ENCODE assay signal across 22 cellular contexts in the genomic region with DNA sequence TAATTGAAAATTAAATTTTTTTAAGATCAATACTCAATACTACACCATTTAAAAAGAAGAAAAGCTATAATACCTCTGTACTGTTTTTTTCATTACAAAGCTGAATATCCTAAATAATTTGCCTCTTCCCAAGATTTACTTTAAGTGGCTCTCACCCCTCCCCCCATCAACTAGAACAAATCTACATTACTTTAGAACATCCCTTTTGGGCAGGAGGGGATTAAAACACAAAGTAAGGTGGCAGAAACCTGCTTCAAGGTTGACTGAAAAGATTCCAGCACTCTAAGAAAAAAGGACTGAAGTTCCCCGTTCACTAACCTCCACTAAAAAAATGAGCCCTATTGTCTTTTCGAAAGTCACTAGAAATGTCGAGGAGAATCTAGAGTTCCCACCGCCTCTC. TPM values are rescaled to one million over a fixed set of nuclear protein-coding genes. Genes with fewer than 3 reads are reported as not detected.
DNase-seq lines count a peak whose midpoint lies in the region; ATAC-seq, FAIRE-seq and TF ChIP-seq lines count a peak whose summit lies in the region.
"Had no signal": no experiment of that assay in that cellular context is flagged by ENCODE, and none has a peak within 500 bp of the region (broad histone marks: within the 10 kb centered on the region; RNA-seq: fewer than 3 reads in every experiment).

No MANE protein-coding gene starts in this region.

- no peaks in the 10 kb centered on the region for H4K20me1 ChIP-seq in HCT116 (ENCODE audit: insufficient read depth)

- CTCF ChIA-PET in HCT116 (lab: Charles Lee), result interaction anchor here (0.6 to 1.7 kb wide), 9 partner anchors 8 to 199 kb away, joined by 3 to 12 read pairs (median 6); partner anchors contain the start of gene COBLL1
- CTCF ChIA-PET in WTC11 (lab: Charles Lee), result interaction anchor here (1.7 kb wide), 1 partner anchor 10 kb away, joined by 11 read pairs; no protein-coding TSS in a partner anchor

- H3K27me3 Mint-ChIP-seq in WTC11 (ENCODE audit: low read depth), result no peaks in the 10 kb centered on the region
- H3K27me3 Mint-ChIP-seq: activated naive CD8-positive, alpha-beta T cell treated with anti-CD3 and anti-CD28 coated beads, Interleukin-2, amount 10 ng/mL, durations not matched to agents 7 days and 5 days; brain; CD4-positive, alpha-beta memory T cell had no signal

- peaks cover 41% of the 10 kb centered on the region for H3K4me1 Mint-ChIP-seq in WTC11
- H3K4me1 Mint-ChIP-seq: CD4-positive, alpha-beta memory T cell had no signal

- BruUV-seq in HCT116 (replicated peaks; lab: Mats Ljungman, UMichigan), result no TSS peak

- H3K27ac ChIP-seq in HCT116 (ENCODE audit: low read depth, low read length) (no peak overlapping the region), kidney (ENCODE audit: low read depth in 2 of 2, low read length in 2 of 2) (peak overlapping the region; percentile 87), subcutaneous abdominal adipose tissue (ENCODE audit: low read depth, low read length) (peak overlapping the region; percentile 26)
- H3K27ac ChIP-seq: coronary artery, GM23248, thoracic aorta had no signal

- H3K36me3 ChIP-seq in HCT116 (ENCODE audit: control insufficient read depth in 1 of 2, insufficient read depth in 2 of 2, low read length in 2 of 2) (no peaks in the 10 kb centered on the region), kidney (ENCODE audit: control insufficient read depth in 1 of 2, insufficient read depth in 2 of 2, low read length in 2 of 2) (no peaks in the 10 kb centered on the region), subcutaneous abdominal adipose tissue (ENCODE audit: control insufficient read depth in 5 of 5, insufficient read depth in 5 of 5, low read length in 5 of 5) (no peaks in the 10 kb centered on the region)
- H3K36me3 ChIP-seq: thoracic aorta had no signal

- intact Hi-C loops in HCT116 (cut with micrococcal nuclease) (no loop called here), kidney (cut with DNase I) (loop anchor here (10.0 kb wide), 1 partner anchor 178 kb away; no protein-coding TSS in a partner anchor)

- H3K27ac Mint-ChIP-seq in WTC11, result peak overlapping the region; percentile 91
- H3K27ac Mint-ChIP-seq: activated naive CD8-positive, alpha-beta T cell treated with anti-CD3 and anti-CD28 coated beads, Interleukin-2, amount 10 ng/mL, durations not matched to agents 7 days and 5 days; activated T-helper 2 cell treated with anti-CD3 and anti-CD28 coated beads, Interferon-gamma antibody, Interleukin-2, Interleukin-4, amounts not matched to agents 10 μg/mL and 5 μg/mL and 100 μg/mL, durations not matched to agents 14 hours and 24 hours and 36 hours; CD4-positive, alpha-beta memory T cell had no signal

- H3K36me3 Mint-ChIP-seq in WTC11, result no peaks in the 10 kb centered on the region
- H3K36me3 Mint-ChIP-seq: activated naive CD8-positive, alpha-beta T cell treated with anti-CD3 and anti-CD28 coated beads, Interleukin-2, amount 10 ng/mL, durations not matched to agents 7 days and 5 days; brain; CD4-positive, alpha-beta memory T cell had no signal

- H3K4me3 ChIP-seq in HCT116 (replicated peaks in 1 of 2; ENCODE audit: low read depth in 1 of 2, low read length in 2 of 2), result no peak overlapping the region
- no peak overlapping the region for H3K4me3 ChIP-seq in kidney (ENCODE audit: low read length in 2 of 2)
- H3K4me3 ChIP-seq in subcutaneous abdominal adipose tissue (ENCODE audit: low read depth in 1 of 5, low read length in 5 of 5), result no peak overlapping the region
- H3K4me3 ChIP-seq: coronary artery, GM23248, thoracic aorta had no signal

- H3K4me1 ChIP-seq in HCT116 (ENCODE audit: control insufficient read depth in 1 of 2, insufficient read depth in 2 of 2, low read length in 2 of 2), result peaks cover 0 to 4% of the 10 kb centered on the region in 2 experiments; a peak in 2 of 4 replicates
- H3K4me1 ChIP-seq in kidney (ENCODE audit: control insufficient read depth in 1 of 2, insufficient read depth in 1 of 2, low read depth in 1 of 2, low read length in 2 of 2), result peaks cover 6 to 24% of the 10 kb centered on the region in 2 donors
- H3K4me1 ChIP-seq in subcutaneous abdominal adipose tissue (ENCODE audit: control insufficient read depth in 5 of 5, insufficient read depth in 5 of 5, low read length in 5 of 5), result peaks cover 0 to 23% (median 18%) of the 10 kb centered on the region in 5 donors

- H3K9me3 ChIP-seq in HCT116 (ENCODE audit: control insufficient read depth in 1 of 2, insufficient read depth in 1 of 2, low read depth in 1 of 2, low read length in 2 of 2) (no peaks in the 10 kb centered on the region), kidney (ENCODE audit: control insufficient read depth in 1 of 2, low read length in 2 of 2) (no peaks in the 10 kb centered on the region), subcutaneous abdominal adipose tissue (ENCODE audit: control insufficient read depth in 5 of 5, low read length in 5 of 5) (no peaks in the 10 kb centered on the region)
- H3K9me3 ChIP-seq: thoracic aorta had no signal

- RAD21 ChIA-PET in HCT116 (lab: Charles Lee; ENCODE audit: low non-redundant PET in 1 of 2, low total read pairs in 2 of 2, uncharacterized antibody in 2 of 2, unreplicated experiment in 2 of 2), result no interaction called here

- H3K9me3 Mint-ChIP-seq in WTC11, result no peaks in the 10 kb centered on the region
- H3K9me3 Mint-ChIP-seq: activated naive CD8-positive, alpha-beta T cell treated with anti-CD3 and anti-CD28 coated beads, Interleukin-2, amount 10 ng/mL, durations not matched to agents 7 days and 5 days; activated T-helper 2 cell treated with anti-CD3 and anti-CD28 coated beads, Interferon-gamma antibody, Interleukin-2, Interleukin-4, amounts not matched to agents 10 μg/mL and 5 μg/mL and 100 μg/mL, durations not matched to agents 14 hours and 24 hours and 36 hours; brain; CD4-positive, alpha-beta memory T cell had no signal

- no peaks in the 10 kb centered on the region for H3K9me2 ChIP-seq in HCT116 (ENCODE audit: insufficient read depth)

- H3K4me3 Mint-ChIP-seq in WTC11, result peak overlapping the region; percentile 45
- H3K4me3 Mint-ChIP-seq: activated naive CD8-positive, alpha-beta T cell treated with anti-CD3 and anti-CD28 coated beads, Interleukin-2, amount 10 ng/mL, durations not matched to agents 7 days and 5 days; brain; CD4-positive, alpha-beta memory T cell had no signal

- ATAC-seq in HCT116 (no peak), WTC11 (peak; percentile 55), HG03045 (IDR thresholded peaks at IDR 0.05; ENCODE audit: unreplicated experiment) (no peak)

- peak overlapping the region; percentile 10 for H2AFZ ChIP-seq in HCT116 (ENCODE audit: low read depth, low read length, poor library complexity, severe bottlenecking)

- H3K27me3 ChIP-seq in HCT116 (ENCODE audit: insufficient read depth, low read length), result no peaks in the 10 kb centered on the region
- no peaks in the 10 kb centered on the region for H3K27me3 ChIP-seq in subcutaneous abdominal adipose tissue (ENCODE audit: control insufficient read depth in 5 of 5, insufficient read depth in 4 of 5, low read length in 5 of 5)

- TF ChIP-seq RAD21 in HCT116 (IDR thresholded peaks at IDR 0.05; ENCODE audit: low read depth), result no peak

- H3K9ac ChIP-seq in HCT116 (ENCODE audit: low read length) (no peak overlapping the region), kidney (ENCODE audit: low read length in 2 of 2) (peak overlapping the region in 1 of 2 donors; percentile 14), subcutaneous abdominal adipose tissue (ENCODE audit: low read length in 5 of 5) (no peak overlapping the region)
- H3K9ac ChIP-seq: GM23248 had no signal

- POLR2A ChIA-PET in HCT116 (lab: Charles Lee), result interaction anchor here (0.9 kb wide), 1 partner anchor 71 kb away, joined by 3 read pairs; no protein-coding TSS in a partner anchor
- POLR2A ChIA-PET in WTC11 (lab: Charles Lee), result no interaction called here

- no peak overlapping the region for H3K4me2 ChIP-seq in HCT116 (ENCODE audit: low read length)

- no peak for TF ChIP-seq POLR2A in HCT116 (IDR thresholded peaks at IDR 0.05; ENCODE audit: borderline replicate concordance, extremely low read depth, insufficient read depth, insufficient read length)

- no peaks in the 10 kb centered on the region for H3K79me2 ChIP-seq in HCT116 (ENCODE audit: insufficient read depth, low read length)

- TF ChIP-seq CTCF in HCT116 (IDR thresholded peaks at IDR 0.05 in 2 of 3, conservative IDR thresholded peaks at IDR 0.05 in 1 of 3; ENCODE audit: borderline replicate concordance in 1 of 3, insufficient read depth in 1 of 3, low read depth in 2 of 3, low read length in 2 of 3) (no peak), WTC11 (IDR thresholded peaks at IDR 0.05) (no peak), kidney (IDR thresholded peaks at IDR 0.05; ENCODE audit: borderline replicate concordance, extremely low read depth, insufficient read depth) (no peak)

- DNase-seq in HCT116 (ENCODE audit: low read depth, low spot score), result no peak
- DNase-seq in WTC11 (ENCODE audit: low spot score), result no peak
- DNase-seq in kidney, result no peak
- no peak for DNase-seq in cerebellar cortex (ENCODE audit: low spot score)
- no peak for DNase-seq in HuH-7.5 (ENCODE audit: low spot score)
- DNase-seq: activated CD4-positive, alpha-beta T cell treated with anti-CD3 and anti-CD28 coated beads, Interleukin-2, amount 50 U/mL, for 1 hour; activated CD8-positive, alpha-beta memory T cell treated with anti-CD3 and anti-CD28 coated beads, Interleukin-2, amount 50 U/mL, for 4 hours; activated naive CD8-positive, alpha-beta T cell treated with anti-CD3 and anti-CD28 coated beads, Interleukin-2, amount 10 ng/mL, durations not matched to agents 7 days and 5 days; CD4-positive, alpha-beta memory T cell; head of caudate nucleus; NCI-H1417; NCI-H748 treated with DMSO at 0.1 percent for 48 hours had no signal

- FAIRE-seq in kidney (lab: Jason Lieb, UNC), result no peak

TF ChIP-seq in HCT116, 20 proteins besides CTCF, POLR2A, EP300 and RAD21 (continues in another document):
- TF ChIP-seq, protein P1, sequence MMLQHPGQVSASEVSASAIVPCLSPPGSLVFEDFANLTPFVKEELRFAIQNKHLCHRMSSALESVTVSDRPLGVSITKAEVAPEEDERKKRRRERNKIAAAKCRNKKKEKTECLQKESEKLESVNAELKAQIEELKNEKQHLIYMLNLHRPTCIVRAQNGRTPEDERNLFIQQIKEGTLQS (IDR thresholded peaks at IDR 0.05), result no peak
- TF ChIP-seq ZFX (IDR thresholded peaks at IDR 0.05), result no peak
- TF ChIP-seq CBX3 (IDR thresholded peaks at IDR 0.05; ENCODE audit: low read depth), result no peak
- no peak for TF ChIP-seq SP1 (IDR thresholded peaks at IDR 0.05; ENCODE audit: low read depth)

RNA-seq across cellular contexts. Expression of gene SLC38A11, which starts 42.3 kb away (rescaled TPM):
- total RNA-seq in HCT116 (2021; ENCODE audit: unreplicated experiment) (not detected), WTC11 (2021) (not detected in 3 replicates), kidney (20.0 TPM)
- polyA plus RNA-seq in HCT116 (2012), result not detected in 2 replicates
- 6.5 TPM for polyA plus RNA-seq in kidney (ENCODE audit: insufficient read depth, low read depth, low replicate concordance)
- total RNA-seq: activated naive CD8-positive, alpha-beta T cell treated with anti-CD3 and anti-CD28 coated beads, Interleukin-2, amount 10 ng/mL, durations not matched to agents 7 days and 5 days; activated T-helper 2 cell treated with anti-CD3 and anti-CD28 coated beads, Interferon-gamma antibody, Interleukin-2, Interleukin-4, amounts not matched to agents 10 μg/mL and 5 μg/mL and 100 μg/mL, durations not matched to agents 14 hours and 24 hours and 36 hours; CD4-positive, alpha-beta memory T cell; GM23248; lung microvascular endothelial cell; MCF 10A; osteocyte had no signal
- polyA plus RNA-seq: CD4-positive, alpha-beta memory T cell; GM23248 had no signal

Comparison
In these comparisons a context has a peak if more than half of its experiments do, and no peak if none do; other contexts are left out.
1. RNA of gene SLC38A11, which starts 42.3 kb away (total RNA-seq): 20.0 TPM in kidney (single experiment); not detected in HCT116 (single experiment) and not detected in WTC11; every median in the first group is over 10 times any median in the second.